ENCODE assay signal across 1 cellular context in genomic region chr1:92817137-92817697, GRCh38.
A peak's percentile ranks its signal among the peaks of the same experiment; 100 is the strongest.
TF ChIP-seq lines count a peak whose summit lies in the region.

No MANE protein-coding gene starts in this region.

TF ChIP-seq in HepG2, 621 proteins besides CTCF, POLR2A, EP300 and RAD21 (continued from another document):
- TF ChIP-seq NFAT5 (CRISPR knock-in tag; IDR thresholded peaks at IDR 0.05) (no peak), PAXIP1 (CRISPR knock-in tag; conservative IDR thresholded peaks at IDR 0.05) (peak; percentile 58), ZNF776 (CRISPR knock-in tag; IDR thresholded peaks at IDR 0.05) (no peak), ZNF678 (CRISPR knock-in tag; IDR thresholded peaks at IDR 0.05) (no peak), PPARG (CRISPR knock-in tag; conservative IDR thresholded peaks at IDR 0.05) (peak; percentile 82), MAFK (conservative IDR thresholded peaks at IDR 0.05 in 1 of 2, IDR thresholded peaks at IDR 0.05 in 1 of 2; ENCODE audit: low read length in 2 of 2) (peak; percentile 82 to 88), MAFF (IDR thresholded peaks at IDR 0.05; ENCODE audit: low read depth, low read length) (peak; percentile 67)
